ENCODE assay signal across 13 cellular contexts in genomic region chr11:10660323-10660722, GRCh38. TPM values are rescaled to one million over a fixed set of nuclear protein-coding genes. Genes with fewer than 3 reads are reported as not detected.
DNase-seq lines count a peak whose midpoint lies in the region; ATAC-seq, FAIRE-seq and TF ChIP-seq lines count a peak whose summit lies in the region.
"Had no signal": no experiment of that assay in that cellular context is flagged by ENCODE, and none has a peak within 500 bp of the region (broad histone marks: within the 10 kb centered on the region; RNA-seq: fewer than 3 reads in every experiment).

No MANE protein-coding gene starts in this region.

- POLR2A ChIA-PET in AG04450 (lab: Yijun Ruan, JAX) = interaction anchor here (1.9 kb wide), 1 partner anchor 356 kb away, joined by 7 read pairs; the partner anchor contains the start of gene ADM

- TF ChIP-seq POLR2A in spleen (IDR thresholded peaks at IDR 0.05) (no peak), body of pancreas (IDR thresholded peaks at IDR 0.05) (no peak)

- peaks cover 47% of the 10 kb centered on the region for H3K4me1 ChIP-seq in astrocyte (ENCODE audit: insufficient read depth, low read length)
- peaks cover 39% of the 10 kb centered on the region for H3K4me1 ChIP-seq in mesenchymal stem cell (ENCODE audit: control insufficient read depth, insufficient read depth, low read depth, low read length)
- peaks cover 27 to 67% (median 47%) of the 10 kb centered on the region in 6 donors for H3K4me1 ChIP-seq in spleen
- H3K4me1 ChIP-seq in body of pancreas = peaks cover 5% of the 10 kb centered on the region

- peaks cover 3% of the 10 kb centered on the region for H3K27me3 Mint-ChIP-seq in astrocyte (ENCODE audit: low read depth, unreplicated experiment)

- peak overlapping the region; percentile 90 for H4K91ac ChIP-seq in mesenchymal stem cell (ENCODE audit: low read length)

- no peaks in the 10 kb centered on the region for H3K9me3 ChIP-seq in AG04450 (ENCODE audit: control insufficient read depth, insufficient read depth, low read length)
- no peaks in the 10 kb centered on the region for H3K9me3 ChIP-seq in astrocyte (ENCODE audit: insufficient read depth, low read depth, low read length)
- H3K9me3 ChIP-seq in mesenchymal stem cell (ENCODE audit: control insufficient read depth, low read length) = no peaks in the 10 kb centered on the region
- no peaks in the 10 kb centered on the region for H3K9me3 ChIP-seq in spleen
- no peaks in the 10 kb centered on the region for H3K9me3 ChIP-seq in body of pancreas

- no peak overlapping the region for H2BK15ac ChIP-seq in mesenchymal stem cell (ENCODE audit: low read depth, poor library complexity, severe bottlenecking)

- H2BK120ac ChIP-seq in mesenchymal stem cell (ENCODE audit: low read depth, low read length) = peak overlapping the region; percentile 84

- no peak overlapping the region for H3K27ac Mint-ChIP-seq in astrocyte (ENCODE audit: unreplicated experiment)

- H3K4me3 Mint-ChIP-seq in astrocyte (ENCODE audit: unreplicated experiment) = no peak overlapping the region

- intact Hi-C loops in spleen (cut with DNase I; ENCODE audit: low total_unique reads) = no loop called here
- intact Hi-C loops in body of pancreas (cut with DNase I) = no loop called here

- peaks cover 4% of the 10 kb centered on the region for H3K36me3 Mint-ChIP-seq in astrocyte (ENCODE audit: low read depth, unreplicated experiment)

- no peak overlapping the region for H4K8ac ChIP-seq in mesenchymal stem cell (ENCODE audit: low read length)

- ATAC-seq in GM18907 (IDR thresholded peaks at IDR 0.05; ENCODE audit: unreplicated experiment) = no peak
- no peak for ATAC-seq in body of pancreas

- H3K27ac ChIP-seq in AG04450 (ENCODE audit: low read depth, low read length) (peak overlapping the region; percentile 78), astrocyte (ENCODE audit: low read depth, low read length) (peak overlapping the region; percentile 92), mesenchymal stem cell (ENCODE audit: low read length, poor library complexity, severe bottlenecking) (peak overlapping the region; percentile 12), spleen (peak overlapping the region; percentile 40 to 83 (median 73)), body of pancreas (no peak overlapping the region)
- H3K27ac ChIP-seq: foreskin keratinocyte had no signal

- H3K36me3 ChIP-seq in astrocyte (ENCODE audit: insufficient read depth, low read length) (no peaks in the 10 kb centered on the region), mesenchymal stem cell (ENCODE audit: control insufficient read depth in 1 of 2, insufficient read depth in 2 of 2, low read depth in 1 of 2, low read length in 2 of 2) (peaks cover 0 to 3% of the 10 kb centered on the region in 2 experiments), spleen (no peaks in the 10 kb centered on the region), body of pancreas (replicated peaks in 1 of 2; ENCODE audit: insufficient read depth in 1 of 2, low read depth in 2 of 2) (no peaks in the 10 kb centered on the region)

- CTCF ChIA-PET in AG04450 (lab: Charles Lee) = interaction anchor here (0.7 to 1.0 kb wide), 2 partner anchors 12 to 118 kb away, joined by 3 read pairs; no protein-coding TSS in a partner anchor

- peaks cover 3% of the 10 kb centered on the region for H3K79me1 ChIP-seq in mesenchymal stem cell (replicated peaks; ENCODE audit: low read length, poor library complexity, severe bottlenecking)

- H3K14ac ChIP-seq in mesenchymal stem cell (ENCODE audit: low read length in 2 of 2) = no peak overlapping the region

- H3K4ac ChIP-seq in mesenchymal stem cell (ENCODE audit: low read depth in 1 of 2, low read length in 2 of 2) = peak overlapping the region; percentile 58 to 71

- H4K20me1 ChIP-seq in astrocyte (ENCODE audit: insufficient read depth, low read length) = no peaks in the 10 kb centered on the region

- no peak for DNase-seq in AG04450 (ENCODE audit: low read depth, low spot score)
- no peak for DNase-seq in astrocyte (ENCODE audit: low read depth)
- no peak for DNase-seq in mesenchymal stem cell
- DNase-seq in spleen = no peak
- no peak for DNase-seq in body of pancreas
- DNase-seq in NCI-H2081 (lab: John Stamatoyannopoulos, UW) = no peak
- no peak for DNase-seq in stimulated activated naive CD4-positive, alpha-beta T cell treated with Interleukin-2 at 50 U/mL for 16 hours (lab: John Stamatoyannopoulos, UW)
- DNase-seq: activated CD4-positive, alpha-beta T cell treated with anti-CD3 and anti-CD28 coated beads, Interleukin-2, amount 50 U/mL, for 48 hours; effector CD8-positive, alpha-beta T cell; posterior cingulate gyrus; T-helper 9 cell had no signal

- no peak overlapping the region for H3K4me3 ChIP-seq in AG04450 (ENCODE audit: low read depth, low read length)
- no peak overlapping the region for H3K4me3 ChIP-seq in astrocyte (ENCODE audit: insufficient read depth, low read depth, low read length)
- no peak overlapping the region for H3K4me3 ChIP-seq in mesenchymal stem cell (ENCODE audit: insufficient read depth in 1 of 2, low read depth in 1 of 2, low read length in 2 of 2)
- no peak overlapping the region for H3K4me3 ChIP-seq in spleen
- no peak overlapping the region for H3K4me3 ChIP-seq in body of pancreas

- peak overlapping the region; percentile 82 for H2AK5ac ChIP-seq in mesenchymal stem cell (ENCODE audit: low read length, severe bottlenecking)

- no peak for TF ChIP-seq CTCF in AG04450 (IDR thresholded peaks at IDR 0.05; ENCODE audit: low read depth, low read length)
- no peak for TF ChIP-seq CTCF in astrocyte (IDR thresholded peaks at IDR 0.05; ENCODE audit: insufficient read depth, low read depth, low read length)
- no peak for TF ChIP-seq CTCF in spleen (IDR thresholded peaks at IDR 0.05 in 8 of 11, conservative IDR thresholded peaks at IDR 0.05 in 3 of 11)
- no peak for TF ChIP-seq CTCF in body of pancreas (IDR thresholded peaks at IDR 0.05)

- H2BK5ac ChIP-seq in mesenchymal stem cell (ENCODE audit: low read depth, low read length, poor library complexity, severe bottlenecking) = peak overlapping the region; percentile 22

- no peak for FAIRE-seq in astrocyte (lab: Jason Lieb, UNC)

- peaks cover 41% of the 10 kb centered on the region for H3K4me1 Mint-ChIP-seq in astrocyte (ENCODE audit: low read depth, unreplicated experiment)

- H2BK12ac ChIP-seq in mesenchymal stem cell (ENCODE audit: low read length in 2 of 2) = peak overlapping the region; percentile 96 to 98

- no peaks in the 10 kb centered on the region for H3K9me3 Mint-ChIP-seq in astrocyte (ENCODE audit: unreplicated experiment)

- no peaks in the 10 kb centered on the region for H3K27me3 ChIP-seq in AG04450 (ENCODE audit: control insufficient read depth, insufficient read depth, low read length)
- H3K27me3 ChIP-seq in astrocyte (ENCODE audit: insufficient read depth, low read length) = no peaks in the 10 kb centered on the region
- H3K27me3 ChIP-seq in mesenchymal stem cell (ENCODE audit: control insufficient read depth in 1 of 2, insufficient read depth in 1 of 2, low read length in 2 of 2) = no peaks in the 10 kb centered on the region
- no peaks in the 10 kb centered on the region for H3K27me3 ChIP-seq in spleen (replicated peaks in 1 of 7)
- no peaks in the 10 kb centered on the region for H3K27me3 ChIP-seq in body of pancreas
- H3K27me3 ChIP-seq: foreskin keratinocyte had no signal

- H3K18ac ChIP-seq in mesenchymal stem cell (ENCODE audit: low read depth in 1 of 2, low read length in 2 of 2) = peak overlapping the region; percentile 59 to 77

- 98% methylated on average over 1 of the region's 2 CpGs for WGBS in mesenchymal stem cell
- WGBS in spleen, 5 donors = 89 to 100% (median 96%) methylated on average over 2 of the region's 2 CpGs
- WGBS in body of pancreas, 2 donors = 67 to 79% methylated on average over 2 of the region's 2 CpGs

- no peaks in the 10 kb centered on the region for H3K79me2 ChIP-seq in astrocyte (ENCODE audit: insufficient read depth, low read length)

- H3K4me2 ChIP-seq in astrocyte (ENCODE audit: low read length) (no peak overlapping the region), mesenchymal stem cell (ENCODE audit: low read length, poor library complexity, severe bottlenecking) (no peak overlapping the region)

- no peak overlapping the region for H3K23ac ChIP-seq in mesenchymal stem cell (ENCODE audit: low read length in 2 of 2)

- no peak overlapping the region for H3K9ac ChIP-seq in astrocyte (ENCODE audit: low read length)
- peak overlapping the region; percentile 84 for H3K9ac ChIP-seq in mesenchymal stem cell (ENCODE audit: low read length)

- H2AFZ ChIP-seq in astrocyte (ENCODE audit: low read depth, low read length) = no peak overlapping the region
- H2AFZ ChIP-seq in mesenchymal stem cell (ENCODE audit: low read depth, low read length) = no peak overlapping the region

RNA-seq across cellular contexts. Expression of gene IRAG1, which starts 33.2 kb away (rescaled TPM):
- polyA plus RNA-seq in AG04450 (2011; rRNA removed) (56.6 and 60.3 TPM in 2 replicates), spleen (1 to 10 TPM; 2.8 to 3.3 (median 3.1) TPM)
- 65.7 and 70.3 TPM in 2 replicates for polyA minus RNA-seq in AG04450 (2011; rRNA and poly(A)+ RNA removed)
- total RNA-seq in astrocyte (3.7 and 5.4 TPM in 2 replicates), spleen (10 to 100 TPM in 5 of 7 donors, 1 to 10 TPM in 2; 4.9 to 15.6 (median 12.2) TPM), body of pancreas (10 to 100 TPM in 1 of 2 donors, 1 to 10 TPM in 1; 1.6 to 10.1 TPM)
- polyA plus RNA-seq in mesenchymal stem cell (2013, experiment 1 of 2) = 21.1 TPM
- 20.4 TPM for polyA plus RNA-seq in mesenchymal stem cell (2013, experiment 2 of 2)

Comparison
In these comparisons a context has a peak if more than half of its experiments do, and no peak if none do; other contexts are left out.
1. H3K27ac ChIP-seq: peak in AG04450 (single experiment), astrocyte (single experiment), mesenchymal stem cell (single experiment) and spleen (8 of 8); none in body of pancreas (0 of 4).